Comparison of ENCODE assay signal across 8 cellular contexts in genomic region chr6:71012871-71013456, GRCh38. TPM values are rescaled to one million over a fixed set of nuclear protein-coding genes. Genes with fewer than 3 reads are reported as not detected.
DNase-seq lines count a peak whose midpoint lies in the region; ATAC-seq and TF ChIP-seq lines count a peak whose summit lies in the region.

No MANE protein-coding gene starts in this region.

- H3K9me3 Mint-ChIP-seq in CD4-positive, alpha-beta T cell, result no peaks in the 10 kb centered on the region

- peaks cover 4% of the 10 kb centered on the region for H3K27me3 ChIP-seq in CD4-positive, alpha-beta T cell (ENCODE audit: control insufficient read depth, insufficient read depth, low read length)
- H3K27me3 ChIP-seq in neutrophil, result peaks cover 10% of the 10 kb centered on the region

- no peak overlapping the region for H3K4me3 ChIP-seq in fibroblast of mammary gland (ENCODE audit: control insufficient read depth, low read depth, low read length)
- no peak overlapping the region for H3K4me3 ChIP-seq in neutrophil (ENCODE audit: low read depth in 1 of 2, low read length in 1 of 2)

- no peaks in the 10 kb centered on the region for H3K36me3 Mint-ChIP-seq in CD4-positive, alpha-beta T cell (ENCODE audit: low read depth)

- H3K27me3 Mint-ChIP-seq in CD4-positive, alpha-beta T cell, result peaks cover 30% of the 10 kb centered on the region

- POLR2A ChIA-PET in CD4-positive, alpha-beta T cell (lab: Charles Lee), result no interaction called here

- no peak overlapping the region for H3K27ac Mint-ChIP-seq in CD4-positive, alpha-beta T cell

- H3K4me1 ChIP-seq in neutrophil (ENCODE audit: control insufficient read depth in 1 of 2, insufficient read depth in 1 of 2, low read depth in 1 of 2, low read length in 1 of 2), result peaks cover 0 to 4% of the 10 kb centered on the region in 2 experiments

- ATAC-seq in CD4-positive, alpha-beta T cell (ENCODE audit: poor library complexity), result peak; percentile 48
- ATAC-seq in GM18502 (IDR thresholded peaks at IDR 0.05; ENCODE audit: poor library complexity, unreplicated experiment), result peak; percentile 87
- peak; percentile 82 for ATAC-seq in HG02763 (IDR thresholded peaks at IDR 0.05; ENCODE audit: unreplicated experiment)

- peak; percentile 67 for TF ChIP-seq CTCF in CD4-positive, alpha-beta T cell (IDR thresholded peaks at IDR 0.05)
- TF ChIP-seq CTCF in fibroblast of mammary gland (conservative IDR thresholded peaks at IDR 0.05; ENCODE audit: control insufficient read depth, insufficient read depth, low read depth, low read length) (peak; percentile 88), neutrophil (IDR thresholded peaks at IDR 0.05) (peak; percentile 65)

- H3K4me1 Mint-ChIP-seq in CD4-positive, alpha-beta T cell (ENCODE audit: low read depth), result no peaks in the 10 kb centered on the region

- CTCF ChIA-PET in CD4-positive, alpha-beta T cell (lab: Charles Lee), result no interaction called here

- H3K9me3 ChIP-seq in CD4-positive, alpha-beta T cell (ENCODE audit: control insufficient read depth, low read length), result no peaks in the 10 kb centered on the region
- H3K9me3 ChIP-seq in neutrophil, result no peaks in the 10 kb centered on the region

- intact Hi-C loops in CD4-positive, alpha-beta T cell (cut with DNase I, micrococcal nuclease), result loop anchor here (1.0 to 10.0 kb wide), 7 partner anchors 306 to 792 kb away; no protein-coding TSS in a partner anchor

- no peak for DNase-seq in CD4-positive, alpha-beta T cell
- DNase-seq in NCI-H1092 (lab: John Stamatoyannopoulos, UW) (peak; percentile 4), SKM-1 (lab: John Stamatoyannopoulos, UW; ENCODE audit: unreplicated experiment) (peak; percentile 37), fibroblast of mammary gland (ENCODE audit: low read depth) (peak; percentile 56)
- no peak for DNase-seq in stimulated activated CD4-positive, alpha-beta T cell treated with anti-CD3 and anti-CD28 coated beads, Interleukin-4, amount 100 ng/mL, for 4 hours

- no peak overlapping the region for H3K27ac ChIP-seq in CD4-positive, alpha-beta T cell (ENCODE audit: low read depth, low read length)
- no peak overlapping the region for H3K27ac ChIP-seq in neutrophil

- H3K4me3 Mint-ChIP-seq in CD4-positive, alpha-beta T cell, result no peak overlapping the region

- H3K36me3 ChIP-seq in neutrophil, result no peaks in the 10 kb centered on the region

RNA-seq across cellular contexts. Expression of gene B3GAT2, which starts 56.1 kb away (rescaled TPM):
- not detected for total RNA-seq in CD4-positive, alpha-beta T cell

Comparison
In these comparisons a context has a peak if more than half of its experiments do, and no peak if none do; other contexts are left out.
1. DNase-seq: peak in NCI-H1092 (single experiment), SKM-1 (single experiment) and fibroblast of mammary gland (single experiment); none in CD4-positive, alpha-beta T cell (0 of 10) and stimulated activated CD4-positive, alpha-beta T cell treated with anti-CD3 and anti-CD28 coated beads, Interleukin-4, amount 100 ng/mL, for 4 hours (0 of 2).
2. Peak in every context shown above with its lines, with median percentiles within 50 percentile points of each other: ATAC-seq and CTCF ChIP-seq.